In genomic region chr1:190615818-190616217, GRCh38 we compare ENCODE assay signal across 28 cellular contexts.
A peak's percentile ranks its signal among the peaks of the same experiment; 100 is the strongest.
DNase-seq lines count a peak whose midpoint lies in the region; ATAC-seq and TF ChIP-seq lines count a peak whose summit lies in the region.
"Had no signal": no experiment of that assay in that cellular context is flagged by ENCODE, and none has a peak within 500 bp of the region (broad histone marks: within the 10 kb centered on the region; RNA-seq: fewer than 3 reads in every experiment).

No MANE protein-coding gene starts in this region.

- intact Hi-C loops in stomach (cut with DNase I; ENCODE audit: low total_unique reads) (no loop called here), esophagus muscularis mucosa (cut with DNase I) (no loop called here)

- no peaks in the 10 kb centered on the region for H3K36me3 Mint-ChIP-seq in WTC11
- H3K36me3 Mint-ChIP-seq: activated CD8-positive, alpha-beta memory T cell treated with anti-CD3 and anti-CD28 coated beads, Interleukin-2, amount 10 ng/mL, durations not matched to agents 7 days and 5 days; CD4-positive, alpha-beta memory T cell; stimulated activated effector memory CD8-positive, alpha-beta T cell treated with anti-CD3 and anti-CD28 coated beads, Interleukin-12 subunit alpha, Interleukin-12 subunit beta, amount 100 ng/mL, for 72 hours; type B pancreatic cell had no signal

- H3K27me3 ChIP-seq in stomach, result no peaks in the 10 kb centered on the region
- H3K27me3 ChIP-seq in esophagus muscularis mucosa, result no peaks in the 10 kb centered on the region
- H3K27me3 ChIP-seq: ascending aorta, hepatocyte, SJCRH30 had no signal

- POLR2A ChIA-PET in WTC11 (lab: Charles Lee), result interaction anchor here (0.6 kb wide), 1 partner anchor 1208 kb away, joined by 4 read pairs; no protein-coding TSS in a partner anchor

- no peaks in the 10 kb centered on the region for H3K4me1 ChIP-seq in stomach
- no peaks in the 10 kb centered on the region for H3K4me1 ChIP-seq in esophagus muscularis mucosa
- H3K4me1 ChIP-seq: A549, ascending aorta, SJCRH30 had no signal

- H3K9me3 Mint-ChIP-seq in WTC11, result peaks cover 10% of the 10 kb centered on the region
- H3K9me3 Mint-ChIP-seq: type B pancreatic cell had no signal

- no peak for TF ChIP-seq POLR2A in stomach (IDR thresholded peaks at IDR 0.05)
- no peak for TF ChIP-seq POLR2A in esophagus muscularis mucosa (IDR thresholded peaks at IDR 0.05; ENCODE audit: low read depth)

- no peak overlapping the region for H3K27ac Mint-ChIP-seq in WTC11
- H3K27ac Mint-ChIP-seq: activated CD8-positive, alpha-beta memory T cell treated with anti-CD3 and anti-CD28 coated beads, Interleukin-2, amount 10 ng/mL, durations not matched to agents 7 days and 5 days; CD4-positive, alpha-beta memory T cell; natural killer cell; stimulated activated effector memory CD8-positive, alpha-beta T cell treated with anti-CD3 and anti-CD28 coated beads, Interleukin-12 subunit alpha, Interleukin-12 subunit beta, amount 100 ng/mL, for 72 hours; T-helper 1 cell treated with Interleukin-12 subunit alpha and Interleukin-12 subunit beta and Interleukin-4 antibody, amounts not matched to agents 30 μg/mL and 1 μg/mL, for 36 hours; type B pancreatic cell had no signal

- no peak overlapping the region for H3K4me3 ChIP-seq in stomach
- no peak overlapping the region for H3K4me3 ChIP-seq in esophagus muscularis mucosa
- H3K4me3 ChIP-seq: A549, ascending aorta, hepatocyte, mucosa of descending colon, SJCRH30 had no signal

- peak; percentile 9; the same call in 1 of the 2 replicates for TF ChIP-seq CTCF in 22Rv1 (IDR thresholded peaks at IDR 0.05)
- TF ChIP-seq CTCF in GM12872 (IDR thresholded peaks at IDR 0.05; ENCODE audit: insufficient read depth, low read depth, low read length), result peak; percentile 49; the same call in 2 of the 3 replicates
- no peak; the same call in 1 of the 2 replicates for TF ChIP-seq CTCF in WTC11 (IDR thresholded peaks at IDR 0.05)
- TF ChIP-seq CTCF in stomach (IDR thresholded peaks at IDR 0.05), result no peak
- TF ChIP-seq CTCF in esophagus muscularis mucosa (IDR thresholded peaks at IDR 0.05), result no peak

- peak; percentile 26 for DNase-seq in NAMALWA (ENCODE audit: low spot score)
- DNase-seq in WTC11 (ENCODE audit: low spot score), result peak; percentile 35
- no peak for DNase-seq in NCI-H748 (lab: John Stamatoyannopoulos, UW; ENCODE audit: unreplicated experiment)
- no peak for DNase-seq in stomach
- no peak for DNase-seq in esophagus muscularis mucosa (ENCODE audit: extremely low spot score)
- DNase-seq in inferior parietal cortex (ENCODE audit: extremely low spot score), result no peak
- DNase-seq: activated CD4-positive, alpha-beta T cell treated with anti-CD3 and anti-CD28 coated beads, Interleukin-2, amount 50 U/mL, for 4 hours; activated CD8-positive, alpha-beta memory T cell treated with anti-CD3 and anti-CD28 coated beads, Interleukin-2, amount 10 ng/mL, durations not matched to agents 7 days and 5 days; activated T-cell treated with anti-CD3 and anti-CD28 coated beads, Interleukin-2, amount 50 U/mL, for 48 hours; AML-193; CD4-positive, alpha-beta memory T cell; Kasumi-1; mucosa of descending colon; natural killer cell; NCI-H1436 treated with DMSO at 0.1 percent for 48 hours; NCI-H2107; NCI-H774; RPMI8226; SJCRH30 had no signal

- no peaks in the 10 kb centered on the region for H3K36me3 ChIP-seq in stomach
- no peaks in the 10 kb centered on the region for H3K36me3 ChIP-seq in esophagus muscularis mucosa
- H3K36me3 ChIP-seq: ascending aorta, SJCRH30 had no signal

- peaks cover 18% of the 10 kb centered on the region for H3K4me1 Mint-ChIP-seq in WTC11
- H3K4me1 Mint-ChIP-seq: activated CD8-positive, alpha-beta memory T cell treated with anti-CD3 and anti-CD28 coated beads, Interleukin-2, amount 10 ng/mL, durations not matched to agents 7 days and 5 days; CD4-positive, alpha-beta memory T cell; natural killer cell; stimulated activated effector memory CD8-positive, alpha-beta T cell treated with anti-CD3 and anti-CD28 coated beads, Interleukin-12 subunit alpha, Interleukin-12 subunit beta, amount 100 ng/mL, for 72 hours had no signal

- no peaks in the 10 kb centered on the region for H3K27me3 Mint-ChIP-seq in WTC11 (ENCODE audit: low read depth)
- H3K27me3 Mint-ChIP-seq: activated CD8-positive, alpha-beta memory T cell treated with anti-CD3 and anti-CD28 coated beads, Interleukin-2, amount 10 ng/mL, durations not matched to agents 7 days and 5 days; CD4-positive, alpha-beta memory T cell; type B pancreatic cell had no signal

- H3K4me3 Mint-ChIP-seq in WTC11, result no peak overlapping the region
- H3K4me3 Mint-ChIP-seq: activated CD8-positive, alpha-beta memory T cell treated with anti-CD3 and anti-CD28 coated beads, Interleukin-2, amount 10 ng/mL, durations not matched to agents 7 days and 5 days; CD4-positive, alpha-beta memory T cell; natural killer cell; stimulated activated effector memory CD8-positive, alpha-beta T cell treated with anti-CD3 and anti-CD28 coated beads, Interleukin-12 subunit alpha, Interleukin-12 subunit beta, amount 100 ng/mL, for 72 hours; T-helper 1 cell treated with Interleukin-12 subunit alpha and Interleukin-12 subunit beta and Interleukin-4 antibody, amounts not matched to agents 30 μg/mL and 1 μg/mL, for 36 hours; type B pancreatic cell had no signal

- ATAC-seq in WTC11, result peak; percentile 93
- ATAC-seq: A549; activated CD4-positive, CD25-positive, alpha-beta regulatory T cell treated with anti-CD3 and anti-CD28 coated beads, Interleukin-2, amount 50 U/mL, for 24 hours; activated CD8-positive, alpha-beta memory T cell treated with anti-CD3 and anti-CD28 coated beads, Interleukin-2, amount 10 ng/mL, durations not matched to agents 7 days and 5 days; mucosa of descending colon; natural killer cell; stimulated activated effector memory CD8-positive, alpha-beta T cell treated with anti-CD3 and anti-CD28 coated beads, Interleukin-12 subunit alpha, Interleukin-12 subunit beta, amount 100 ng/mL, for 72 hours had no signal

- CTCF ChIA-PET in WTC11 (lab: Charles Lee), result interaction anchor here (1.0 kb wide), 1 partner anchor 137 kb away, joined by 3 read pairs; no protein-coding TSS in a partner anchor

- WGBS in stomach, 5 donors, result 87 to 90% (median 88%) methylated on average over 7 of the region's 7 CpGs
- 95% methylated on average over 6 of the region's 7 CpGs for WGBS in esophagus muscularis mucosa

- no peak for TF ChIP-seq EP300 in stomach (IDR thresholded peaks at IDR 0.05)
- TF ChIP-seq EP300 in esophagus muscularis mucosa (IDR thresholded peaks at IDR 0.05), result no peak

- H3K9me3 ChIP-seq in stomach (peaks cover 0 to 6% (median 0%) of the 10 kb centered on the region in 4 donors), esophagus muscularis mucosa (no peaks in the 10 kb centered on the region)
- H3K9me3 ChIP-seq: A549, ascending aorta, mucosa of descending colon, SJCRH30 had no signal

- no peak overlapping the region for H3K27ac ChIP-seq in 22Rv1
- H3K27ac ChIP-seq in stomach, result no peak overlapping the region
- H3K27ac ChIP-seq in esophagus muscularis mucosa (replicated peaks in 1 of 4), result no peak overlapping the region
- H3K27ac ChIP-seq: A549, ascending aorta, hepatocyte, SJCRH30 had no signal

TF ChIP-seq in WTC11, 78 proteins besides CTCF, POLR2A, EP300 and RAD21:
- TF ChIP-seq ZNF396 (CRISPR knock-in tag; IDR thresholded peaks at IDR 0.05; ENCODE audit: borderline replicate concordance) (peak; percentile 6; the same call in 1 of the 2 replicates), PRRX2 (CRISPR knock-in tag; IDR thresholded peaks at IDR 0.05) (no peak)

Comparison
In these comparisons a context has a peak if more than half of its experiments do, and no peak if none do; other contexts are left out.
1. CTCF ChIP-seq: peak in 22Rv1 (single experiment) and GM12872 (single experiment); none in WTC11 (single experiment), stomach (0 of 7) and esophagus muscularis mucosa (0 of 3).
2. DNase-seq: peak in NAMALWA (single experiment) and WTC11 (single experiment); none in NCI-H748 (single experiment), stomach (single experiment), esophagus muscularis mucosa (single experiment) and inferior parietal cortex (single experiment).